ENCODE assay signal across 25 cellular contexts in genomic region chr5:167684251-167684650, GRCh38.
A peak's percentile ranks its signal among the peaks of the same experiment; 100 is the strongest.
DNase-seq lines count a peak whose midpoint lies in the region; ATAC-seq, FAIRE-seq and TF ChIP-seq lines count a peak whose summit lies in the region.
"Had no signal": no experiment of that assay in that cellular context is flagged by ENCODE, and none has a peak within 500 bp of the region (broad histone marks: within the 10 kb centered on the region; RNA-seq: fewer than 3 reads in every experiment).

No MANE protein-coding gene starts in this region.

- H3K4me3 ChIP-seq in fibroblast of mammary gland (ENCODE audit: control insufficient read depth, low read depth, low read length) (no peak overlapping the region), retinal pigment epithelial cell (ENCODE audit: low read length) (no peak overlapping the region)
- H3K4me3 ChIP-seq: cardiac muscle cell, SK-N-MC, spleen, thoracic aorta had no signal

- H3K4me1 Mint-ChIP-seq in stimulated activated effector memory CD8-positive, alpha-beta T cell treated with anti-CD3 and anti-CD28 coated beads, Interleukin-12 subunit alpha, Interleukin-12 subunit beta, amount 100 ng/mL, for 72 hours: no peaks in the 10 kb centered on the region
- H3K4me1 Mint-ChIP-seq: activated CD4-positive, alpha-beta T cell treated with anti-CD3 and anti-CD28 coated beads, Interleukin-2, amount 10 ng/mL, durations not matched to agents 7 days and 5 days; CD4-positive, CD25-positive, alpha-beta regulatory T cell; naive B cell; stimulated activated naive B cell treated with anti-CD40 and anti-IgM and Interleukin-4, amounts not matched to agents 10 μg/mL and 1 μg/mL and 100 μg/mL, for 72 hours had no signal

- no peak for DNase-seq in H54 (ENCODE audit: insufficient read length, low spot score)
- peak; percentile 30 for DNase-seq in RPMI7951 (ENCODE audit: low read depth)
- DNase-seq in fibroblast of mammary gland (ENCODE audit: low read depth): peak; percentile 37
- DNase-seq in retinal pigment epithelial cell (ENCODE audit: low read depth): peak; percentile 28
- DNase-seq in stimulated activated CD8-positive, alpha-beta memory T cell treated with anti-CD3 and anti-CD28 coated beads, Interleukin-4, amount 100 ng/mL, for 48 hours: no peak
- DNase-seq in dermis blood vessel endothelial cell: no peak
- no peak for DNase-seq in stimulated activated effector memory CD8-positive, alpha-beta T cell treated with anti-CD3 and anti-CD28 coated beads, Interleukin-12 subunit alpha, Interleukin-12 subunit beta, amount 100 ng/mL, for 72 hours (ENCODE audit: low spot score in 2 of 2)
- DNase-seq: activated CD4-positive, alpha-beta T cell treated with anti-CD3 and anti-CD28 coated beads, Interleukin-2, amount 10 ng/mL, durations not matched to agents 7 days and 5 days; activated naive CD4-positive, alpha-beta T cell; activated T-cell treated with anti-CD3 and anti-CD28 coated beads, Interleukin-2, amount 50 U/mL, for 48 hours; CD4-positive, CD25-positive, alpha-beta regulatory T cell; KBM-7; naive B cell; NCI-H146; NCI-H524 treated with DMSO at 0.1 percent for 48 hours; retina; spleen; stimulated activated CD4-positive, alpha-beta T cell treated with anti-CD3 and anti-CD28 coated beads, Interleukin-2, amount 100 ng/mL, for 48 hours; stimulated activated naive B cell treated with anti-CD40 and anti-IgM and Interleukin-4, amounts not matched to agents 10 μg/mL and 1 μg/mL and 100 μg/mL, for 72 hours had no signal

- no peak for TF ChIP-seq POLR2A in H54 (IDR thresholded peaks at IDR 0.05; ENCODE audit: low read depth, low read length)

- no peak for ATAC-seq in stimulated activated effector memory CD8-positive, alpha-beta T cell treated with anti-CD3 and anti-CD28 coated beads, Interleukin-12 subunit alpha, Interleukin-12 subunit beta, amount 100 ng/mL, for 72 hours
- ATAC-seq: stimulated activated naive B cell treated with anti-CD40 and anti-IgM and Interleukin-4, amounts not matched to agents 10 μg/mL and 1 μg/mL and 100 μg/mL, for 72 hours had no signal

- H3K36me3 Mint-ChIP-seq in stimulated activated effector memory CD8-positive, alpha-beta T cell treated with anti-CD3 and anti-CD28 coated beads, Interleukin-12 subunit alpha, Interleukin-12 subunit beta, amount 100 ng/mL, for 72 hours: no peaks in the 10 kb centered on the region
- H3K36me3 Mint-ChIP-seq: CD4-positive, CD25-positive, alpha-beta regulatory T cell; naive B cell; stimulated activated naive B cell treated with anti-CD40 and anti-IgM and Interleukin-4, amounts not matched to agents 10 μg/mL and 1 μg/mL and 100 μg/mL, for 72 hours had no signal

- H3K27ac Mint-ChIP-seq in stimulated activated effector memory CD8-positive, alpha-beta T cell treated with anti-CD3 and anti-CD28 coated beads, Interleukin-12 subunit alpha, Interleukin-12 subunit beta, amount 100 ng/mL, for 72 hours: no peak overlapping the region
- H3K27ac Mint-ChIP-seq: activated CD4-positive, alpha-beta T cell treated with anti-CD3 and anti-CD28 coated beads, Interleukin-2, amount 10 ng/mL, durations not matched to agents 7 days and 5 days; CD4-positive, CD25-positive, alpha-beta regulatory T cell; dendritic cell treated with granulocyte-macrophage colony-stimulating factor and Interleukin-4, amounts not matched to agents 40 ng/mL and 50 ng/mL, for 4 days; naive B cell; stimulated activated naive B cell treated with anti-CD40 and anti-IgM and Interleukin-4, amounts not matched to agents 10 μg/mL and 1 μg/mL and 100 μg/mL, for 72 hours; T-helper 2 cell treated with Interferon-gamma antibody and Interleukin-4, amounts not matched to agents 5 μg/mL and 100 μg/mL, for 36 hours had no signal

- FAIRE-seq in H54 (lab: Jason Lieb, UNC): peak; percentile 80
- FAIRE-seq: endometrium had no signal

- H3K4me3 Mint-ChIP-seq in stimulated activated effector memory CD8-positive, alpha-beta T cell treated with anti-CD3 and anti-CD28 coated beads, Interleukin-12 subunit alpha, Interleukin-12 subunit beta, amount 100 ng/mL, for 72 hours: no peak overlapping the region
- H3K4me3 Mint-ChIP-seq: activated CD4-positive, alpha-beta T cell treated with anti-CD3 and anti-CD28 coated beads, Interleukin-2, amount 10 ng/mL, durations not matched to agents 7 days and 5 days; CD4-positive, CD25-positive, alpha-beta regulatory T cell; dendritic cell treated with granulocyte-macrophage colony-stimulating factor and Interleukin-4, amounts not matched to agents 40 ng/mL and 50 ng/mL, for 4 days; naive B cell; stimulated activated naive B cell treated with anti-CD40 and anti-IgM and Interleukin-4, amounts not matched to agents 10 μg/mL and 1 μg/mL and 100 μg/mL, for 72 hours; T-helper 2 cell treated with Interferon-gamma antibody and Interleukin-4, amounts not matched to agents 5 μg/mL and 100 μg/mL, for 36 hours had no signal

- peaks cover 12% of the 10 kb centered on the region for H3K9me3 Mint-ChIP-seq in stimulated activated effector memory CD8-positive, alpha-beta T cell treated with anti-CD3 and anti-CD28 coated beads, Interleukin-12 subunit alpha, Interleukin-12 subunit beta, amount 100 ng/mL, for 72 hours
- H3K9me3 Mint-ChIP-seq: activated CD4-positive, alpha-beta T cell treated with anti-CD3 and anti-CD28 coated beads, Interleukin-2, amount 10 ng/mL, durations not matched to agents 7 days and 5 days had no signal

- TF ChIP-seq CTCF in fibroblast of mammary gland (conservative IDR thresholded peaks at IDR 0.05; ENCODE audit: control insufficient read depth, insufficient read depth, low read depth, low read length) (no peak), retinal pigment epithelial cell (conservative IDR thresholded peaks at IDR 0.05; ENCODE audit: low read depth, low read length) (no peak)

Comparison
In these comparisons a context has a peak if more than half of its experiments do, and no peak if none do; other contexts are left out.
1. DNase-seq: peak in RPMI7951 (single experiment), fibroblast of mammary gland (single experiment) and retinal pigment epithelial cell (single experiment); none in H54 (single experiment), stimulated activated CD8-positive, alpha-beta memory T cell treated with anti-CD3 and anti-CD28 coated beads, Interleukin-4, amount 100 ng/mL, for 48 hours (single experiment), dermis blood vessel endothelial cell (single experiment) and stimulated activated effector memory CD8-positive, alpha-beta T cell treated with anti-CD3 and anti-CD28 coated beads, Interleukin-12 subunit alpha, Interleukin-12 subunit beta, amount 100 ng/mL, for 72 hours (0 of 2).